8 cellular contexts compared by ENCODE assay signal in genomic region chr9:40991100-40991740, GRCh38.
DNase-seq lines count a peak whose midpoint lies in the region; ATAC-seq and TF ChIP-seq lines count a peak whose summit lies in the region.
"Not testable (repeated sequence)": the region's sequence is repeated elsewhere in the genome, so short reads cannot be mapped to it uniquely, and the experiment has no call there.

No MANE protein-coding gene starts in this region.

- TF ChIP-seq CTCF in HCT116 (IDR thresholded peaks at IDR 0.05 in 2 of 3, conservative IDR thresholded peaks at IDR 0.05 in 1 of 3; ENCODE audit: borderline replicate concordance in 1 of 3, insufficient read depth in 1 of 3, low read depth in 2 of 3, low read length in 2 of 3); brain microvascular endothelial cell (IDR thresholded peaks at IDR 0.05; ENCODE audit: low read depth, low read length, missing control alignments); fibroblast of mammary gland (conservative IDR thresholded peaks at IDR 0.05; ENCODE audit: control insufficient read depth, insufficient read depth, low read depth, low read length); kidney epithelial cell (IDR thresholded peaks at IDR 0.05; ENCODE audit: insufficient read depth, low read length, poor library complexity, severe bottlenecking); osteoblast (IDR thresholded peaks at IDR 0.05; ENCODE audit: extremely low read depth, low read depth, low read length); thoracic aorta (IDR thresholded peaks at IDR 0.05): not testable (repeated sequence)

- peak overlapping the region; percentile 87 for H3K27ac ChIP-seq in BLaER1
- H3K27ac ChIP-seq in HCT116 (ENCODE audit: low read depth, low read length): peak overlapping the region; percentile 74
- H3K27ac ChIP-seq in brain microvascular endothelial cell: peak overlapping the region; percentile 72
- peak overlapping the region; percentile 77 for H3K27ac ChIP-seq in osteoblast (ENCODE audit: low read depth, low read length)
- peak overlapping the region; percentile 85 to 94 for H3K27ac ChIP-seq in thoracic aorta

- TF ChIP-seq POLR2A in HCT116 (IDR thresholded peaks at IDR 0.05; ENCODE audit: borderline replicate concordance, extremely low read depth, insufficient read depth, insufficient read length): not testable (repeated sequence)

- H3K79me2 ChIP-seq in HCT116 (ENCODE audit: insufficient read depth, low read length); osteoblast (ENCODE audit: insufficient read depth, low read length): not testable (repeated sequence)

- intact Hi-C loops in HCT116 (cut with micrococcal nuclease): not testable (repeated sequence)

- H3K4me3 ChIP-seq in BLaER1 (peak overlapping the region; percentile 86), HCT116 (replicated peaks in 1 of 2; ENCODE audit: low read depth in 1 of 2, low read length in 2 of 2) (peak overlapping the region; percentile 82 to 93), brain microvascular endothelial cell (ENCODE audit: low read depth, low read length) (peak overlapping the region; percentile 94), fibroblast of mammary gland (ENCODE audit: control insufficient read depth, low read depth, low read length) (peak overlapping the region; percentile 90), kidney epithelial cell (ENCODE audit: low read depth, low read length) (peak overlapping the region; percentile 98), osteoblast (ENCODE audit: insufficient read depth, low read length) (peak overlapping the region; percentile 88), thoracic aorta (peak overlapping the region; percentile 76)

- H3K9ac ChIP-seq in BLaER1 (peak overlapping the region; percentile 94), HCT116 (ENCODE audit: low read length) (peak overlapping the region; percentile 83)

- DNase-seq in HCT116 (ENCODE audit: low read depth, low spot score); brain microvascular endothelial cell; kidney epithelial cell (ENCODE audit: low read depth); osteoblast (ENCODE audit: insufficient read length, low spot score, missing footprints); thoracic aorta (ENCODE audit: low spot score): not testable (repeated sequence)
- DNase-seq in RPMI7951 (ENCODE audit: low read depth) (peak; percentile 8), fibroblast of mammary gland (ENCODE audit: low read depth) (peak; percentile 8)

- in situ Hi-C loops in brain microvascular endothelial cell (cut with HindIII; ENCODE audit: low pct_ligation_motif_present, low sequenced_read_pairs): not testable (repeated sequence)

- H3K4me1 ChIP-seq in BLaER1 (peaks cover 24% of the 10 kb centered on the region; the same call in 1 of the 2 replicates), HCT116 (ENCODE audit: control insufficient read depth in 1 of 2, insufficient read depth in 2 of 2, low read length in 2 of 2) (peaks cover 8 to 17% of the 10 kb centered on the region in 2 experiments), thoracic aorta (ENCODE audit: control insufficient read depth in 1 of 2, low read depth in 2 of 2) (peaks cover 22 to 33% of the 10 kb centered on the region in 2 donors)
- not testable (repeated sequence) for H3K4me1 ChIP-seq in osteoblast (ENCODE audit: insufficient read depth, low read length)

- H2AFZ ChIP-seq in HCT116 (ENCODE audit: low read depth, low read length, poor library complexity, severe bottlenecking): peak overlapping the region; percentile 75
- H2AFZ ChIP-seq in osteoblast (ENCODE audit: low read length): peak overlapping the region; percentile 96

- not testable (repeated sequence) for H3K9me3 ChIP-seq in BLaER1; HCT116 (ENCODE audit: control insufficient read depth in 1 of 2, insufficient read depth in 1 of 2, low read depth in 1 of 2, low read length in 2 of 2); osteoblast (ENCODE audit: low read depth, low read length); thoracic aorta

- BruUV-seq in HCT116 (replicated peaks; lab: Mats Ljungman, UMichigan): TSS peak; percentile 65

- not testable (repeated sequence) for H3K27me3 ChIP-seq in BLaER1; HCT116 (ENCODE audit: insufficient read depth, low read length); brain microvascular endothelial cell (replicated peaks); kidney epithelial cell (ENCODE audit: control insufficient read depth, insufficient read depth, low read length); osteoblast (ENCODE audit: insufficient read depth, low read length); thoracic aorta (replicated peaks; ENCODE audit: insufficient read depth)

- not testable (repeated sequence) for H4K20me1 ChIP-seq in BLaER1; HCT116 (ENCODE audit: insufficient read depth); osteoblast (ENCODE audit: insufficient read depth, low read length)

- ATAC-seq in HCT116; thoracic aorta (ENCODE audit: insufficient number of reproducible peaks, low FRiP score, low read depth): not testable (repeated sequence)

- CTCF ChIA-PET in HCT116 (lab: Charles Lee): not testable (repeated sequence)

- H3K4me2 ChIP-seq in BLaER1 (peak overlapping the region; percentile 83), HCT116 (ENCODE audit: low read length) (peak overlapping the region; percentile 86), osteoblast (ENCODE audit: insufficient read depth, low read length) (peak overlapping the region; percentile 83)

- H3K9me2 ChIP-seq in HCT116 (ENCODE audit: insufficient read depth): not testable (repeated sequence)

- RAD21 ChIA-PET in HCT116 (lab: Charles Lee; ENCODE audit: low non-redundant PET in 1 of 2, low total read pairs in 2 of 2, uncharacterized antibody in 2 of 2, unreplicated experiment in 2 of 2): not testable (repeated sequence)

- POLR2A ChIA-PET in HCT116 (lab: Charles Lee): not testable (repeated sequence)

- not testable (repeated sequence) for H3K36me3 ChIP-seq in BLaER1; HCT116 (ENCODE audit: control insufficient read depth in 1 of 2, insufficient read depth in 2 of 2, low read length in 2 of 2); brain microvascular endothelial cell (replicated peaks); kidney epithelial cell (ENCODE audit: control insufficient read depth, insufficient read depth, low read length); osteoblast (ENCODE audit: insufficient read depth, low read length); thoracic aorta

- TF ChIP-seq RAD21 in HCT116 (IDR thresholded peaks at IDR 0.05; ENCODE audit: low read depth): not testable (repeated sequence)
